In genomic region chr13:59205501-59205900, GRCh38 we compare ENCODE assay signal across 20 cellular contexts.
A peak's percentile ranks its signal among the peaks of the same experiment; 100 is the strongest.
DNase-seq lines count a peak whose midpoint lies in the region; ATAC-seq, FAIRE-seq and TF ChIP-seq lines count a peak whose summit lies in the region.
"Had no signal": no experiment of that assay in that cellular context is flagged by ENCODE, and none has a peak within 500 bp of the region (broad histone marks: within the 10 kb centered on the region; RNA-seq: fewer than 3 reads in every experiment).

No MANE protein-coding gene starts in this region.

- H3K79me2 ChIP-seq in OCI-LY7 (ENCODE audit: insufficient read depth, low read depth, low read length): no peaks in the 10 kb centered on the region

- H3K9me3 ChIP-seq in small intestine (ENCODE audit: control insufficient read depth, low read depth): no peaks in the 10 kb centered on the region
- no peaks in the 10 kb centered on the region for H3K9me3 ChIP-seq in OCI-LY7 (ENCODE audit: low read length)
- H3K9me3 ChIP-seq: A549, Caco-2 had no signal

- DNase-seq in kidney epithelial cell (ENCODE audit: low read depth) (peak; percentile 1), kidney tubule cell (ENCODE audit: low spot score) (peak; percentile 56), small intestine (peak; percentile 57), OCI-LY7 (ENCODE audit: low spot score) (no peak)
- DNase-seq: AML-193; Caco-2; Calu3; CD4-positive, alpha-beta T cell; CD8-positive, alpha-beta T cell; DMS79 treated with DMSO at 0.1 percent for 48 hours; GF-D8 had no signal

- CTCF ChIA-PET in OCI-LY7 (lab: Charles Lee; ENCODE audit: unreplicated experiment): no interaction called here

- ATAC-seq in HG03045 (IDR thresholded peaks at IDR 0.05; ENCODE audit: unreplicated experiment): no peak
- ATAC-seq: A549; CD8-positive, alpha-beta T cell had no signal

- no peaks in the 10 kb centered on the region for H3K9me2 ChIP-seq in OCI-LY7 (ENCODE audit: insufficient read depth, low read length)

- no peak overlapping the region for H3K4me2 ChIP-seq in OCI-LY7 (ENCODE audit: low read length)
- H3K4me2 ChIP-seq: A549; BLaER1 treated with 17β-estradiol and CSF1 and Interleukin-3, amounts not matched to agents 10 nM and 100 nM had no signal

- WGBS in small intestine, 3 donors: 20 to 68% (median 35%) methylated on average over 5 of the region's 5 CpGs

- H4K20me1 ChIP-seq in OCI-LY7 (ENCODE audit: insufficient read depth, low read length): no peaks in the 10 kb centered on the region
- H4K20me1 ChIP-seq: BLaER1 treated with 17β-estradiol and CSF1 and Interleukin-3, amounts not matched to agents 10 nM and 100 nM had no signal

- no TSS peak for BruUV-seq in OCI-LY7 (replicated peaks; lab: Mats Ljungman, UMichigan)

- FAIRE-seq in small intestine (lab: Jason Lieb, UNC): no peak
- FAIRE-seq: A549, D721Med, G401.6, GM12891, GM19239 had no signal

- POLR2A ChIA-PET in OCI-LY7 (lab: Charles Lee): no interaction called here

- no peak for TF ChIP-seq CTCF in kidney epithelial cell (IDR thresholded peaks at IDR 0.05; ENCODE audit: insufficient read depth, low read length, poor library complexity, severe bottlenecking)
- no peak for TF ChIP-seq CTCF in OCI-LY7 (conservative IDR thresholded peaks at IDR 0.05; ENCODE audit: low read length)

- intact Hi-C loops in OCI-LY7 (cut with micrococcal nuclease; ENCODE audit: unreplicated experiment): no loop called here

- H3K4me1 ChIP-seq in small intestine (ENCODE audit: control insufficient read depth in 2 of 2, insufficient read depth in 1 of 2, low read depth in 1 of 2, low read length in 1 of 2) (no peaks in the 10 kb centered on the region), OCI-LY7 (ENCODE audit: insufficient read depth, low read length, poor library complexity, severe bottlenecking) (no peaks in the 10 kb centered on the region)
- H3K4me1 ChIP-seq: A549; BLaER1 treated with 17β-estradiol and CSF1 and Interleukin-3, amounts not matched to agents 10 nM and 100 nM; Caco-2 had no signal

- H3K4me3 ChIP-seq in kidney epithelial cell (ENCODE audit: low read depth, low read length): no peak overlapping the region
- no peak overlapping the region for H3K4me3 ChIP-seq in small intestine (ENCODE audit: low read depth in 1 of 2, low read length in 2 of 2)
- H3K4me3 ChIP-seq in OCI-LY7 (ENCODE audit: low read depth, low read length, poor library complexity, severe bottlenecking): no peak overlapping the region
- H3K4me3 ChIP-seq: A549; BLaER1 treated with 17β-estradiol and CSF1 and Interleukin-3, amounts not matched to agents 10 nM and 100 nM had no signal

- H3K27me3 ChIP-seq in kidney epithelial cell (ENCODE audit: control insufficient read depth, insufficient read depth, low read length): no peaks in the 10 kb centered on the region
- H3K27me3 ChIP-seq in small intestine (ENCODE audit: control insufficient read depth in 2 of 2, insufficient read depth in 2 of 2, low read length in 2 of 2): no peaks in the 10 kb centered on the region
- H3K27me3 ChIP-seq: BLaER1 treated with 17β-estradiol and CSF1 and Interleukin-3, amounts not matched to agents 10 nM and 100 nM had no signal

- H3K36me3 ChIP-seq in kidney epithelial cell (ENCODE audit: control insufficient read depth, insufficient read depth, low read length) (no peaks in the 10 kb centered on the region), small intestine (ENCODE audit: control insufficient read depth in 2 of 2, insufficient read depth in 2 of 2, low read length in 2 of 2) (no peaks in the 10 kb centered on the region), OCI-LY7 (ENCODE audit: insufficient read depth, low read length) (no peaks in the 10 kb centered on the region)
- H3K36me3 ChIP-seq: BLaER1 treated with 17β-estradiol and CSF1 and Interleukin-3, amounts not matched to agents 10 nM and 100 nM had no signal

- H3K27ac ChIP-seq in small intestine (ENCODE audit: low read depth in 1 of 2, low read length in 1 of 2) (no peak overlapping the region), OCI-LY7 (ENCODE audit: low read depth, low read length, poor library complexity, severe bottlenecking) (no peak overlapping the region)
- H3K27ac ChIP-seq: 22Rv1; A549; BLaER1 treated with 17β-estradiol and CSF1 and Interleukin-3, amounts not matched to agents 10 nM and 100 nM; C4-2B had no signal

- H2AFZ ChIP-seq in OCI-LY7 (ENCODE audit: low read length): no peak overlapping the region
